8 cellular contexts compared by ENCODE assay signal in the genomic region with DNA sequence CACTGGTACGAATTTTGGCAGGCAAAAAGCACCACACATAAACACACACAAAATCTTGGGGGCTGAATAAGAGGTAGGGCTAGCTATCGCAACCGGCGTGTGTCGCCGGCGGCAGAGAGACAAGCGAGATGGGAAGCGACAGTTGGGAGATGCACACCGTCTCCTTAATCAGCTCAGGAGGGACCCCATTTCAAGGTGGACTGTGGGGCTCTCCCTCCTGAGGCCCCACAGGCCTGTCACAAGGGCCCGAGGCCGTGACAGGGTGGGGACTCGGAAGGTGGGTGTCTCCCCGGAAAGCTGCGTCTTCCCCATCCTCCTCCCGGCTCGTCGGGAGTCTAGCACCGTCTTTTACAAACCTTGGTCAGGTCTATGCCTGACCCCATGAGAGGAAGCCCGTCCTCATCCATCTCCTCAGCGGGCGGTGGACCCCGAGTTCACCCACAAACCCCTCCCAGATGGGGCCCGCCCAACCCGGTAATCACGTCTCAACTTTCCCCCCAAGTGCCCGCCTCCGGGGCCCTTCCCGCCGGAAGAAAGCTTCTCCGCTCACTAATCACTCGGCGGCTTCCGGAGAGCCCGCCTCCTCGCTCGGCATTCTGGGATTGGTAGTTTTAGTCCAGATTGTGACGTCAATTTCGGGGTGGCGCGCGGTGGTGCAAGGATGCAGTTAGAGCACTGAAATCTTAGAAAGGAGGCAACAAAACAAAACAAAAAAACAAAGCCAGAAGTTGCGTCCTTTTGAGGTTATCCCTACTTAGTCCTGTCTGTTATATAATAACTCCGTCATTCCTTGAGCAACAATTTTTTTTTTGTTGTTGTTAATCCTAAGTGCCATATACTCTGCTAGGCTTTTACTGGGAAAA. TPM values are rescaled to one million over a fixed set of nuclear protein-coding genes. Genes with fewer than 3 reads are reported as not detected.
DNase-seq lines count a peak whose midpoint lies in the region; TF ChIP-seq lines count a peak whose summit lies in the region.

A gene with protein sequence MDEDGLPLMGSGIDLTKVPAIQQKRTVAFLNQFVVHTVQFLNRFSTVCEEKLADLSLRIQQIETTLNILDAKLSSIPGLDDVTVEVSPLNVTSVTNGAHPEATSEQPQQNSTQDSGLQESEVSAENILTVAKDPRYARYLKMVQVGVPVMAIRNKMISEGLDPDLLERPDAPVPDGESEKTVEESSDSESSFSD (minus strand): TSS at position 436 of the 863 bp plus-strand sequence. CDS start 29 bp downstream, at position 407.

- H3K27ac Mint-ChIP-seq in activated naive CD4-positive, alpha-beta T cell treated with anti-CD3 and anti-CD28 coated beads for 36 hours: peak within 1 kb of the TSS; percentile 98

- H3K9me3 ChIP-seq in neuron (ENCODE audit: low read length) (peaks cover 1% of the 10 kb centered on the region), subcutaneous abdominal adipose tissue (ENCODE audit: control insufficient read depth in 5 of 5, low read length in 5 of 5) (no peaks in the 10 kb centered on the region)

- peak within 1 kb of the TSS; percentile 96 for H3K4me3 Mint-ChIP-seq in activated naive CD4-positive, alpha-beta T cell treated with anti-CD3 and anti-CD28 coated beads for 36 hours

- H3K36me3 ChIP-seq in neuron (ENCODE audit: insufficient read depth, low read length) (peaks cover 5% of the 10 kb centered on the region), subcutaneous abdominal adipose tissue (ENCODE audit: control insufficient read depth in 5 of 5, insufficient read depth in 5 of 5, low read length in 5 of 5) (peaks cover 0 to 8% (median 5%) of the 10 kb centered on the region in 5 donors)

- DNase-seq in GM03348 (ENCODE audit: low spot score): peak; percentile 95
- DNase-seq in HFF-Myc (ENCODE audit: extremely low read depth, low read depth): peak; percentile 61
- peak; percentile 97 for DNase-seq in NAMALWA (ENCODE audit: low spot score)
- peak; percentile 93 for DNase-seq in SK-N-DZ (ENCODE audit: low spot score)
- peak; percentile 98 for DNase-seq in activated naive CD4-positive, alpha-beta T cell treated with anti-CD3 and anti-CD28 coated beads for 36 hours
- peak; percentile 87 for DNase-seq in foreskin melanocyte

- peak within 1 kb of the TSS; percentile 88 for H3K27ac ChIP-seq in subcutaneous abdominal adipose tissue (ENCODE audit: low read depth, low read length)

- CTCF ChIA-PET in activated naive CD4-positive, alpha-beta T cell treated with anti-CD3 and anti-CD28 coated beads for 36 hours (lab: Charles Lee): interaction anchor here (0.5 to 1.4 kb wide), 2 partner anchors 33 to 1486 kb away, joined by 3 read pairs; no protein-coding TSS in a partner anchor

- peaks cover 29% of the 10 kb centered on the region for H3K4me1 Mint-ChIP-seq in activated naive CD4-positive, alpha-beta T cell treated with anti-CD3 and anti-CD28 coated beads for 36 hours (ENCODE audit: low read depth)

- H3K36me3 Mint-ChIP-seq in activated naive CD4-positive, alpha-beta T cell treated with anti-CD3 and anti-CD28 coated beads for 36 hours (ENCODE audit: low read depth): peaks cover 14% of the 10 kb centered on the region

- H3K27me3 ChIP-seq in neuron (ENCODE audit: insufficient read depth, low read length): no peaks in the 10 kb centered on the region
- H3K27me3 ChIP-seq in subcutaneous abdominal adipose tissue (ENCODE audit: control insufficient read depth in 5 of 5, insufficient read depth in 4 of 5, low read length in 5 of 5): no peaks in the 10 kb centered on the region

- peaks cover 6% of the 10 kb centered on the region for H3K4me1 ChIP-seq in neuron (ENCODE audit: insufficient read depth, low read length)
- peaks cover 0 to 13% (median 10%) of the 10 kb centered on the region in 5 donors for H3K4me1 ChIP-seq in subcutaneous abdominal adipose tissue (ENCODE audit: control insufficient read depth in 5 of 5, insufficient read depth in 5 of 5, low read length in 5 of 5)

- H3K4me3 ChIP-seq in HFF-Myc (replicated peaks; ENCODE audit: low read depth, low read length): peak within 1 kb of the TSS; percentile 81
- H3K4me3 ChIP-seq in neuron (ENCODE audit: low read length): peak within 1 kb of the TSS; percentile 85
- H3K4me3 ChIP-seq in subcutaneous abdominal adipose tissue (ENCODE audit: low read depth in 1 of 5, low read length in 5 of 5): peak within 1 kb of the TSS; percentile 89 to 99 (median 98)

- peak within 1 kb of the TSS; percentile 85 to 96 (median 93) for H3K9ac ChIP-seq in subcutaneous abdominal adipose tissue (ENCODE audit: low read length in 5 of 5)

- no peak for TF ChIP-seq CTCF in HFF-Myc (IDR thresholded peaks at IDR 0.05; ENCODE audit: low read depth, low read length, missing control alignments)

- intact Hi-C loops in activated naive CD4-positive, alpha-beta T cell treated with anti-CD3 and anti-CD28 coated beads for 36 hours (cut with micrococcal nuclease): loop anchor here (1.0 to 10.0 kb wide), 15 partner anchors 17 to 1868 kb away; partner anchors contain the start of genes ARL1, CHPT1, DEPDC4 and DRAM1

- no peaks in the 10 kb centered on the region for H3K9me3 Mint-ChIP-seq in activated naive CD4-positive, alpha-beta T cell treated with anti-CD3 and anti-CD28 coated beads for 36 hours

- no peaks in the 10 kb centered on the region for H3K27me3 Mint-ChIP-seq in activated naive CD4-positive, alpha-beta T cell treated with anti-CD3 and anti-CD28 coated beads for 36 hours (ENCODE audit: low read depth)

- H2AFZ ChIP-seq in neuron (ENCODE audit: low read depth, low read length): peak within 1 kb of the TSS; percentile 92

RNA-seq across cellular contexts. Expression of the gene that starts here (rescaled TPM):
- 67.4 and 75.6 TPM in 2 replicates for polyA plus RNA-seq in SK-N-DZ (2014; cell fraction: cytosol; rRNA removed)
- polyA plus RNA-seq in SK-N-DZ (2014; cell fraction: nucleus; rRNA removed): 46.4 and 50.2 TPM in 2 replicates
- total RNA-seq in activated naive CD4-positive, alpha-beta T cell treated with anti-CD3 and anti-CD28 coated beads for 36 hours: 10 to 100 TPM; 22.1 to 25.6 TPM

Comparison
In these comparisons a context has a peak if more than half of its experiments do, and no peak if none do; other contexts are left out.
1. Peak in every context shown above with its lines: DNase-seq, H3K4me3 ChIP-seq and H3K27ac ChIP-seq.